Comparison of ENCODE assay signal across 18 cellular contexts in genomic region chrX:143363419-143363818, GRCh38.
DNase-seq lines count a peak whose midpoint lies in the region; ATAC-seq and TF ChIP-seq lines count a peak whose summit lies in the region.
"Had no signal": no experiment of that assay in that cellular context is flagged by ENCODE, and none has a peak within 500 bp of the region (broad histone marks: within the 10 kb centered on the region; RNA-seq: fewer than 3 reads in every experiment).

No MANE protein-coding gene starts in this region.

- H3K27ac Mint-ChIP-seq in neural progenitor cell = no peak overlapping the region
- H3K27ac Mint-ChIP-seq: CD4-positive, CD25-positive, alpha-beta regulatory T cell; HFFc6 had no signal

- H3K27ac ChIP-seq in neural progenitor cell = no peak overlapping the region
- H3K27ac ChIP-seq: BLaER1 treated with 17β-estradiol and CSF1 and Interleukin-3, amounts not matched to agents 10 nM and 100 nM had no signal

- H3K27me3 ChIP-seq in neural progenitor cell = no peaks in the 10 kb centered on the region

- H3F3A ChIP-seq in neural progenitor cell (ENCODE audit: low read depth) = no peaks in the 10 kb centered on the region

- TF ChIP-seq CTCF in epithelial cell of proximal tubule (conservative IDR thresholded peaks at IDR 0.05; ENCODE audit: low read depth, low read length) = no peak
- TF ChIP-seq CTCF in neural progenitor cell (IDR thresholded peaks at IDR 0.05) = no peak

- no peak overlapping the region for H3K4me3 ChIP-seq in epithelial cell of proximal tubule (ENCODE audit: low read depth, low read length)
- no peak overlapping the region for H3K4me3 ChIP-seq in neural progenitor cell
- H3K4me3 ChIP-seq: BLaER1 treated with 17β-estradiol and CSF1 and Interleukin-3, amounts not matched to agents 10 nM and 100 nM; HAP-1 had no signal

- no peaks in the 10 kb centered on the region for H3K27me3 Mint-ChIP-seq in neural progenitor cell (ENCODE audit: insufficient read depth, low read depth)
- H3K27me3 Mint-ChIP-seq: CD4-positive, CD25-positive, alpha-beta regulatory T cell had no signal

- in situ Hi-C loops in Caki2 (cut with HindIII; ENCODE audit: low pct_unique_long_range_greater_than_20kb, low sequenced_read_pairs) = no loop called here

- H3K36me3 Mint-ChIP-seq in neural progenitor cell = no peaks in the 10 kb centered on the region
- H3K36me3 Mint-ChIP-seq: CD4-positive, CD25-positive, alpha-beta regulatory T cell had no signal

- H3K36me3 ChIP-seq in neural progenitor cell = no peaks in the 10 kb centered on the region
- H3K36me3 ChIP-seq: BLaER1 treated with 17β-estradiol and CSF1 and Interleukin-3, amounts not matched to agents 10 nM and 100 nM; HAP-1 had no signal

- no peaks in the 10 kb centered on the region for H3K4me1 ChIP-seq in neural progenitor cell
- H3K4me1 ChIP-seq: BLaER1 treated with 17β-estradiol and CSF1 and Interleukin-3, amounts not matched to agents 10 nM and 100 nM; HAP-1 had no signal

- H4K20me1 ChIP-seq in neural progenitor cell (ENCODE audit: low read depth) = no peaks in the 10 kb centered on the region
- H4K20me1 ChIP-seq: BLaER1 treated with 17β-estradiol and CSF1 and Interleukin-3, amounts not matched to agents 10 nM and 100 nM had no signal

- no peak overlapping the region for H3K4me2 ChIP-seq in neural progenitor cell
- H3K4me2 ChIP-seq: BLaER1 treated with 17β-estradiol and CSF1 and Interleukin-3, amounts not matched to agents 10 nM and 100 nM had no signal

- peaks cover 3% of the 10 kb centered on the region for H3K9me3 Mint-ChIP-seq in neural progenitor cell

- no peak overlapping the region for H2AFZ ChIP-seq in neural progenitor cell (replicated peaks)

- no peaks in the 10 kb centered on the region for H3K79me2 ChIP-seq in neural progenitor cell (ENCODE audit: low read depth)

- no peaks in the 10 kb centered on the region for H3K4me1 Mint-ChIP-seq in neural progenitor cell
- H3K4me1 Mint-ChIP-seq: CD4-positive, CD25-positive, alpha-beta regulatory T cell had no signal

- H3K9ac ChIP-seq in neural progenitor cell = no peak overlapping the region
- H3K9ac ChIP-seq: BLaER1 treated with 17β-estradiol and CSF1 and Interleukin-3, amounts not matched to agents 10 nM and 100 nM had no signal

- no peak overlapping the region for H3K4me3 Mint-ChIP-seq in neural progenitor cell
- H3K4me3 Mint-ChIP-seq: CD4-positive, CD25-positive, alpha-beta regulatory T cell; HFFc6 had no signal

- H3K9me3 ChIP-seq in neural progenitor cell (ENCODE audit: low read depth) = no peaks in the 10 kb centered on the region
- H3K9me3 ChIP-seq: HAP-1 had no signal

- peak; percentile 50 for DNase-seq in Caki2 (ENCODE audit: low read depth)
- peak; percentile 9 for DNase-seq in LHCN-M2 (ENCODE audit: low read depth)
- DNase-seq in epithelial cell of proximal tubule (ENCODE audit: low read depth) = peak; percentile 29
- peak; percentile 6 for DNase-seq in neural progenitor cell (ENCODE audit: low spot score)
- DNase-seq in amygdala (lab: John Stamatoyannopoulos, UW) = no peak
- no peak for DNase-seq in NCI-H2196 (lab: John Stamatoyannopoulos, UW; ENCODE audit: unreplicated experiment)
- DNase-seq: ACHN; Calu3; CD4-positive, CD25-positive, alpha-beta regulatory T cell; DMS 273 treated with DMSO at 0.1 percent for 48 hours; DMS79 treated with DMSO at 0.1 percent for 48 hours; EL; GOT3; HFFc6; IMR-90 had no signal

- ATAC-seq in activated CD4-positive, CD25-positive, alpha-beta regulatory T cell treated with anti-CD3 and anti-CD28 coated beads, Interleukin-2, amount 50 U/mL, for 24 hours = no peak

Comparison
In these comparisons a context has a peak if more than half of its experiments do, and no peak if none do; other contexts are left out.
1. DNase-seq: peak in Caki2 (single experiment), LHCN-M2 (single experiment), epithelial cell of proximal tubule (single experiment) and neural progenitor cell (single experiment); none in amygdala (0 of 56) and NCI-H2196 (single experiment).